ENCODE assay signal across 18 cellular contexts in genomic region chr10:18043607-18044006, GRCh38.
A peak's percentile ranks its signal among the peaks of the same experiment; 100 is the strongest.
DNase-seq lines count a peak whose midpoint lies in the region; FAIRE-seq and TF ChIP-seq lines count a peak whose summit lies in the region.
"Had no signal": no experiment of that assay in that cellular context is flagged by ENCODE, and none has a peak within 500 bp of the region (broad histone marks: within the 10 kb centered on the region; RNA-seq: fewer than 3 reads in every experiment).

No MANE protein-coding gene starts in this region.

- no peaks in the 10 kb centered on the region for H3K9me3 Mint-ChIP-seq in glutamatergic neuron (ENCODE audit: unreplicated experiment)
- H3K9me3 Mint-ChIP-seq: H9 had no signal

- CTCF ChIA-PET in HEK293T (lab: Yijun Ruan, JAX) = no interaction called here

- H3K27ac ChIP-seq in ACC112 (ENCODE audit: low read depth, low read length) (peak overlapping the region; percentile 61), mesodermal cell (ENCODE audit: low read depth, low read length, severe bottlenecking) (peak overlapping the region; percentile 16)
- H3K27ac ChIP-seq: GM23248 had no signal

- H3K27me3 ChIP-seq in ACC112 (ENCODE audit: insufficient read depth, low read length) (no peaks in the 10 kb centered on the region), adipocyte (replicated peaks; ENCODE audit: control insufficient read depth, insufficient read depth, low read length) (no peaks in the 10 kb centered on the region)

- 0 out of 2 replicates have a peak overlapping the region, but pooled peaks have one; percentile 4 for H3K4me3 ChIP-seq in ACC112 (ENCODE audit: low read depth, low read length)
- no peak overlapping the region for H3K4me3 ChIP-seq in adipocyte (ENCODE audit: low read length)
- H3K4me3 ChIP-seq in choroid plexus epithelial cell (ENCODE audit: low read depth, low read length) = no peak overlapping the region
- H3K4me3 ChIP-seq in mesodermal cell (ENCODE audit: extremely low read depth, insufficient read depth, low read length, poor library complexity, severe bottlenecking) = no peak overlapping the region
- H3K4me3 ChIP-seq: GM23248 had no signal

- H3K4me1 ChIP-seq in ACC112 (ENCODE audit: control insufficient read depth, insufficient read depth, low read length, unreplicated experiment) = peaks cover 31% of the 10 kb centered on the region
- no peaks in the 10 kb centered on the region for H3K4me1 ChIP-seq in adipocyte (ENCODE audit: control insufficient read depth, insufficient read depth, low read length)
- peaks cover 17% of the 10 kb centered on the region for H3K4me1 ChIP-seq in mesodermal cell (ENCODE audit: control insufficient read depth, insufficient read depth, low read length, poor library complexity, severe bottlenecking)

- no peak overlapping the region for H3K27ac Mint-ChIP-seq in glutamatergic neuron (ENCODE audit: unreplicated experiment)
- H3K27ac Mint-ChIP-seq: B cell; CD4-positive, alpha-beta memory T cell; H9 had no signal

- TF ChIP-seq CTCF in choroid plexus epithelial cell (conservative IDR thresholded peaks at IDR 0.05; ENCODE audit: low read depth, low read length) = no peak
- TF ChIP-seq CTCF in glutamatergic neuron (IDR thresholded peaks at IDR 0.05; ENCODE audit: partially characterized antibody, unreplicated experiment) = no peak

- no CpG with 5 or more reads among the region's 1 CpG for WGBS in mesodermal cell (ENCODE audit: insufficient coverage in 2 of 2), 2 experiments

- no peaks in the 10 kb centered on the region for H3K36me3 Mint-ChIP-seq in glutamatergic neuron (ENCODE audit: unreplicated experiment)
- H3K36me3 Mint-ChIP-seq: CD4-positive, alpha-beta memory T cell had no signal

- H3K36me3 ChIP-seq in ACC112 (ENCODE audit: insufficient read depth, low read length) (no peaks in the 10 kb centered on the region), adipocyte (ENCODE audit: control insufficient read depth, insufficient read depth, low read length, severe bottlenecking) (no peaks in the 10 kb centered on the region), mesodermal cell (ENCODE audit: control insufficient read depth, insufficient read depth, low read length) (no peaks in the 10 kb centered on the region)

- H3K4me1 Mint-ChIP-seq in glutamatergic neuron (ENCODE audit: low read depth, unreplicated experiment) = no peaks in the 10 kb centered on the region
- H3K4me1 Mint-ChIP-seq: B cell; CD4-positive, alpha-beta memory T cell had no signal

- H2AFZ ChIP-seq in ACC112 (ENCODE audit: low read length, unreplicated experiment) = peak overlapping the region; percentile 72
- H2AFZ ChIP-seq: GM23248 had no signal

- H3K9ac ChIP-seq in adipocyte (ENCODE audit: low read length) = no peak overlapping the region
- H3K9ac ChIP-seq: GM23248 had no signal

- H3K9me3 ChIP-seq in adipocyte (ENCODE audit: control insufficient read depth, low read length) (no peaks in the 10 kb centered on the region), mesodermal cell (ENCODE audit: control insufficient read depth, low read length) (peaks cover 6% of the 10 kb centered on the region)

- no peaks in the 10 kb centered on the region for H3K27me3 Mint-ChIP-seq in glutamatergic neuron (ENCODE audit: unreplicated experiment)
- H3K27me3 Mint-ChIP-seq: B cell; CD4-positive, alpha-beta memory T cell had no signal

- POLR2A ChIA-PET in HEK293T (lab: Yijun Ruan, JAX) = no interaction called here

- no peaks in the 10 kb centered on the region for H3K79me2 ChIP-seq in ACC112 (ENCODE audit: control insufficient read depth, insufficient read depth, low read length, unreplicated experiment)

- DNase-seq in adipocyte (ENCODE audit: low read depth) = peak; percentile 17
- peak; percentile 28 for DNase-seq in choroid plexus epithelial cell (ENCODE audit: low read depth)
- DNase-seq in HEK293T (ENCODE audit: extremely low spot score) = no peak
- DNase-seq in RCC 7860 (ENCODE audit: low spot score) = no peak
- no peak for DNase-seq in glutamatergic neuron
- no peak for DNase-seq in SK-N-DZ (ENCODE audit: low spot score)
- DNase-seq: 8988T; C1 segment of cervical spinal cord; CD4-positive, alpha-beta memory T cell; DMS79; GM23248; H9 had no signal

- no peak overlapping the region for H3K4me3 Mint-ChIP-seq in glutamatergic neuron (ENCODE audit: unreplicated experiment)
- H3K4me3 Mint-ChIP-seq: B cell; CD4-positive, alpha-beta memory T cell; H9 had no signal

- no peak for FAIRE-seq in RCC 7860 (lab: Jason Lieb, UNC)
- FAIRE-seq: G401.6, HepG2, HTR-8/SVneo had no signal

TF ChIP-seq in HEK293T, 16 proteins besides CTCF, POLR2A, EP300 and RAD21:
- TF ChIP-seq HDGF (IDR thresholded peaks at IDR 0.05; ENCODE audit: borderline replicate concordance) (no peak), L3MBTL2 (conservative IDR thresholded peaks at IDR 0.05) (no peak), ZNF384 (IDR thresholded peaks at IDR 0.05) (no peak), NFRKB (IDR thresholded peaks at IDR 0.05) (no peak), ELF4 (IDR thresholded peaks at IDR 0.05) (no peak), FOXK2 (IDR thresholded peaks at IDR 0.05) (no peak), SUZ12 (IDR thresholded peaks at IDR 0.05) (no peak), TARDBP (IDR thresholded peaks at IDR 0.05) (no peak), LEF1 (IDR thresholded peaks at IDR 0.05; ENCODE audit: borderline replicate concordance) (no peak), FOXA1 (IDR thresholded peaks at IDR 0.05) (no peak)
TF ChIP-seq in HEK293T: peak in this region for 0.

Comparison
In these comparisons a context has a peak if more than half of its experiments do, and no peak if none do; other contexts are left out.
1. DNase-seq: peak in adipocyte (single experiment) and choroid plexus epithelial cell (single experiment); none in HEK293T (single experiment), RCC 7860 (single experiment), glutamatergic neuron (single experiment) and SK-N-DZ (single experiment).